In the genomic region with DNA sequence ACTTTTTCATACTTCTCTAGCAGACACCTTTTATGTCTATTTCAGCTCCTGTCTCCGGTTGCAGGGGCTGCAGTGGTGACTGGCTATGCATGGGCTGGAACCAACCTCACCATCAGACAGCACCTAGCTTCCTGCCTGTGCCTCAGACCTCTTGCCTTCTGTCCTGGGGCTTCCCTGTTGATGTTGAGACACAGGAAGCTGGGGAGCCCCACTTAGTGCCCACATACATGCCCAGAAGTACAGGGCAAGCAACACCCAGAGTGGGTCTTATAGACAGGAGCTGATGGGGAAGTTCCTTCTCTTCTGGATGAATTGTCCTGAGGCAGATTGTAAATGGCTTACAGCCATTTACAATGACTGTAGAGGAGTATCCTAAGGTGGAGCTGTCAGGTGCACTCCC, we compare ENCODE assay signal across 22 cellular contexts.
DNase-seq lines count a peak whose midpoint lies in the region; ATAC-seq and TF ChIP-seq lines count a peak whose summit lies in the region.
"Had no signal": no experiment of that assay in that cellular context is flagged by ENCODE, and none has a peak within 500 bp of the region (broad histone marks: within the 10 kb centered on the region; RNA-seq: fewer than 3 reads in every experiment).

No MANE protein-coding gene starts in this region.

- no peak overlapping the region for H3K4me2 ChIP-seq in Loucy (ENCODE audit: low read depth, low read length, poor library complexity, severe bottlenecking)
- H3K4me2 ChIP-seq: A549; BLaER1 treated with 17β-estradiol and CSF1 and Interleukin-3, amounts not matched to agents 10 nM and 100 nM had no signal

- H3K9ac ChIP-seq in Loucy (ENCODE audit: low read depth, low read length, poor library complexity, severe bottlenecking) = no peak overlapping the region
- H3K9ac ChIP-seq: BLaER1 treated with 17β-estradiol and CSF1 and Interleukin-3, amounts not matched to agents 10 nM and 100 nM had no signal

- peak overlapping the region; percentile 24; the same call in 1 of the 2 replicates for H2AFZ ChIP-seq in Loucy (ENCODE audit: low read length)

- intact Hi-C loops in activated T-helper 2 cell treated with anti-CD3 and anti-CD28 coated beads, Interferon-gamma antibody, Interleukin-2, Interleukin-4, amounts not matched to agents 10 μg/mL and 5 μg/mL and 100 μg/mL, durations not matched to agents 14 hours and 24 hours and 36 hours (cut with micrococcal nuclease) = no loop called here

- no peaks in the 10 kb centered on the region for H3K79me2 ChIP-seq in Loucy (ENCODE audit: insufficient read depth, low read length)

- H3K9me2 ChIP-seq in Loucy (replicated peaks; ENCODE audit: low read depth, low read length) = no peaks in the 10 kb centered on the region

- peaks cover 10% of the 10 kb centered on the region for H3K27me3 Mint-ChIP-seq in activated T-helper 17 cell treated with anti-CD3 and anti-CD28 coated beads, Interleukin-2, amount 50 U/mL, for 72 hours
- peaks cover 20% of the 10 kb centered on the region for H3K27me3 Mint-ChIP-seq in stimulated activated memory B cell treated with anti-CD40 and anti-IgM and Interleukin-4, amounts not matched to agents 10 μg/mL and 1 μg/mL and 100 μg/mL, for 72 hours
- H3K27me3 Mint-ChIP-seq in activated T-helper 2 cell treated with anti-CD3 and anti-CD28 coated beads, Interferon-gamma antibody, Interleukin-2, Interleukin-4, amounts not matched to agents 10 μg/mL and 5 μg/mL and 100 μg/mL, durations not matched to agents 14 hours and 24 hours and 36 hours (ENCODE audit: low read depth) = peaks cover 16% of the 10 kb centered on the region

- H3K27me3 ChIP-seq in Loucy (ENCODE audit: insufficient read depth, low read length, poor library complexity, severe bottlenecking) = no peaks in the 10 kb centered on the region
- H3K27me3 ChIP-seq: BLaER1 treated with 17β-estradiol and CSF1 and Interleukin-3, amounts not matched to agents 10 nM and 100 nM had no signal

- no peaks in the 10 kb centered on the region for H3K4me1 Mint-ChIP-seq in activated T-helper 17 cell treated with anti-CD3 and anti-CD28 coated beads, Interleukin-2, amount 50 U/mL, for 72 hours
- peaks cover 27% of the 10 kb centered on the region for H3K4me1 Mint-ChIP-seq in stimulated activated memory B cell treated with anti-CD40 and anti-IgM and Interleukin-4, amounts not matched to agents 10 μg/mL and 1 μg/mL and 100 μg/mL, for 72 hours
- H3K4me1 Mint-ChIP-seq in activated T-helper 2 cell treated with anti-CD3 and anti-CD28 coated beads, Interferon-gamma antibody, Interleukin-2, Interleukin-4, amounts not matched to agents 10 μg/mL and 5 μg/mL and 100 μg/mL, durations not matched to agents 14 hours and 24 hours and 36 hours (ENCODE audit: low read depth) = no peaks in the 10 kb centered on the region
- H3K4me1 Mint-ChIP-seq: B cell had no signal

- no peak for ATAC-seq in activated T-helper 17 cell treated with anti-CD3 and anti-CD28 coated beads, Interleukin-2, amount 50 U/mL, for 72 hours (replicated peaks)
- no peak for ATAC-seq in stimulated activated memory B cell treated with anti-CD40 and anti-IgM and Interleukin-4, amounts not matched to agents 10 μg/mL and 1 μg/mL and 100 μg/mL, for 72 hours
- ATAC-seq in GM21423 (IDR thresholded peaks at IDR 0.05; ENCODE audit: unreplicated experiment) = no peak
- ATAC-seq: A549; CD8-positive, alpha-beta T cell had no signal

- TF ChIP-seq CTCF in GM12865 (IDR thresholded peaks at IDR 0.05; ENCODE audit: insufficient read depth, low read depth, low read length, missing control alignments) (no peak), Loucy (conservative IDR thresholded peaks at IDR 0.05; ENCODE audit: low read length) (no peak)

- no peaks in the 10 kb centered on the region for H4K20me1 ChIP-seq in Loucy (ENCODE audit: insufficient read depth, low read length, poor library complexity, severe bottlenecking)
- H4K20me1 ChIP-seq: BLaER1 treated with 17β-estradiol and CSF1 and Interleukin-3, amounts not matched to agents 10 nM and 100 nM had no signal

- H3K9me3 Mint-ChIP-seq in activated T-helper 17 cell treated with anti-CD3 and anti-CD28 coated beads, Interleukin-2, amount 50 U/mL, for 72 hours = no peaks in the 10 kb centered on the region
- H3K9me3 Mint-ChIP-seq in stimulated activated memory B cell treated with anti-CD40 and anti-IgM and Interleukin-4, amounts not matched to agents 10 μg/mL and 1 μg/mL and 100 μg/mL, for 72 hours = peaks cover 7% of the 10 kb centered on the region
- H3K9me3 Mint-ChIP-seq in activated T-helper 2 cell treated with anti-CD3 and anti-CD28 coated beads, Interferon-gamma antibody, Interleukin-2, Interleukin-4, amounts not matched to agents 10 μg/mL and 5 μg/mL and 100 μg/mL, durations not matched to agents 14 hours and 24 hours and 36 hours = no peaks in the 10 kb centered on the region
- H3K9me3 Mint-ChIP-seq: CD4-positive, alpha-beta T cell; CD8-positive, alpha-beta T cell had no signal

- no peaks in the 10 kb centered on the region for H3K36me3 ChIP-seq in Loucy (ENCODE audit: insufficient read depth, low read length)
- H3K36me3 ChIP-seq: BLaER1 treated with 17β-estradiol and CSF1 and Interleukin-3, amounts not matched to agents 10 nM and 100 nM had no signal

- H3K27ac Mint-ChIP-seq in activated T-helper 17 cell treated with anti-CD3 and anti-CD28 coated beads, Interleukin-2, amount 50 U/mL, for 72 hours = peak overlapping the region; percentile 29
- peak overlapping the region; percentile 77 for H3K27ac Mint-ChIP-seq in stimulated activated memory B cell treated with anti-CD40 and anti-IgM and Interleukin-4, amounts not matched to agents 10 μg/mL and 1 μg/mL and 100 μg/mL, for 72 hours
- no peak overlapping the region for H3K27ac Mint-ChIP-seq in activated T-helper 2 cell treated with anti-CD3 and anti-CD28 coated beads, Interferon-gamma antibody, Interleukin-2, Interleukin-4, amounts not matched to agents 10 μg/mL and 5 μg/mL and 100 μg/mL, durations not matched to agents 14 hours and 24 hours and 36 hours
- H3K27ac Mint-ChIP-seq: B cell; CD4-positive, alpha-beta T cell; CD8-positive, alpha-beta T cell had no signal

- peaks cover 9% of the 10 kb centered on the region for H3K4me1 ChIP-seq in Loucy (ENCODE audit: insufficient read depth, low read length, poor library complexity, severe bottlenecking)
- H3K4me1 ChIP-seq: A549; BLaER1 treated with 17β-estradiol and CSF1 and Interleukin-3, amounts not matched to agents 10 nM and 100 nM; Caco-2 had no signal

- H3K9me3 ChIP-seq in Loucy (ENCODE audit: insufficient read depth, low read depth, low read length) = no peaks in the 10 kb centered on the region
- H3K9me3 ChIP-seq: A549, Caco-2 had no signal

- no peaks in the 10 kb centered on the region; the same call in 1 of the 2 replicates for H3F3A ChIP-seq in Loucy (ENCODE audit: low read depth)

- H3K4me3 ChIP-seq in GM12865 (ENCODE audit: low read depth, low read length) = no peak overlapping the region
- H3K4me3 ChIP-seq in Loucy (ENCODE audit: low read length, poor library complexity, severe bottlenecking) = no peak overlapping the region
- H3K4me3 ChIP-seq: A549; BLaER1 treated with 17β-estradiol and CSF1 and Interleukin-3, amounts not matched to agents 10 nM and 100 nM had no signal

- H3K36me3 Mint-ChIP-seq in activated T-helper 17 cell treated with anti-CD3 and anti-CD28 coated beads, Interleukin-2, amount 50 U/mL, for 72 hours (ENCODE audit: low read depth) = no peaks in the 10 kb centered on the region
- H3K36me3 Mint-ChIP-seq in stimulated activated memory B cell treated with anti-CD40 and anti-IgM and Interleukin-4, amounts not matched to agents 10 μg/mL and 1 μg/mL and 100 μg/mL, for 72 hours = no peaks in the 10 kb centered on the region
- H3K36me3 Mint-ChIP-seq in activated T-helper 2 cell treated with anti-CD3 and anti-CD28 coated beads, Interferon-gamma antibody, Interleukin-2, Interleukin-4, amounts not matched to agents 10 μg/mL and 5 μg/mL and 100 μg/mL, durations not matched to agents 14 hours and 24 hours and 36 hours (ENCODE audit: low read depth) = no peaks in the 10 kb centered on the region
- H3K36me3 Mint-ChIP-seq: CD8-positive, alpha-beta T cell had no signal

- DNase-seq in GM12865 (ENCODE audit: low read depth) (peak; percentile 7), D341Med (ENCODE audit: low spot score) (no peak)
- DNase-seq in activated T-helper 2 cell treated with anti-CD3 and anti-CD28 coated beads, Interferon-gamma antibody, Interleukin-2, Interleukin-4, amounts not matched to agents 10 μg/mL and 5 μg/mL and 100 μg/mL, durations not matched to agents 14 hours and 24 hours and 36 hours (ENCODE audit: low spot score) = no peak
- DNase-seq: AML-193; Caco-2; Calu3; CD4-positive, alpha-beta T cell; CD8-positive, alpha-beta T cell; DMS 273 treated with DMSO at 0.1 percent for 48 hours; DMS153; DMS53; DMS79; DND-41; EL; GDM1 had no signal

- H3K4me3 Mint-ChIP-seq in activated T-helper 17 cell treated with anti-CD3 and anti-CD28 coated beads, Interleukin-2, amount 50 U/mL, for 72 hours = no peak overlapping the region
- H3K4me3 Mint-ChIP-seq in stimulated activated memory B cell treated with anti-CD40 and anti-IgM and Interleukin-4, amounts not matched to agents 10 μg/mL and 1 μg/mL and 100 μg/mL, for 72 hours = no peak overlapping the region
- H3K4me3 Mint-ChIP-seq in activated T-helper 2 cell treated with anti-CD3 and anti-CD28 coated beads, Interferon-gamma antibody, Interleukin-2, Interleukin-4, amounts not matched to agents 10 μg/mL and 5 μg/mL and 100 μg/mL, durations not matched to agents 14 hours and 24 hours and 36 hours (ENCODE audit: low read depth) = no peak overlapping the region
- H3K4me3 Mint-ChIP-seq: B cell; CD4-positive, alpha-beta T cell; CD8-positive, alpha-beta T cell had no signal
